1 cellular context compared by ENCODE assay signal in the genomic region with DNA sequence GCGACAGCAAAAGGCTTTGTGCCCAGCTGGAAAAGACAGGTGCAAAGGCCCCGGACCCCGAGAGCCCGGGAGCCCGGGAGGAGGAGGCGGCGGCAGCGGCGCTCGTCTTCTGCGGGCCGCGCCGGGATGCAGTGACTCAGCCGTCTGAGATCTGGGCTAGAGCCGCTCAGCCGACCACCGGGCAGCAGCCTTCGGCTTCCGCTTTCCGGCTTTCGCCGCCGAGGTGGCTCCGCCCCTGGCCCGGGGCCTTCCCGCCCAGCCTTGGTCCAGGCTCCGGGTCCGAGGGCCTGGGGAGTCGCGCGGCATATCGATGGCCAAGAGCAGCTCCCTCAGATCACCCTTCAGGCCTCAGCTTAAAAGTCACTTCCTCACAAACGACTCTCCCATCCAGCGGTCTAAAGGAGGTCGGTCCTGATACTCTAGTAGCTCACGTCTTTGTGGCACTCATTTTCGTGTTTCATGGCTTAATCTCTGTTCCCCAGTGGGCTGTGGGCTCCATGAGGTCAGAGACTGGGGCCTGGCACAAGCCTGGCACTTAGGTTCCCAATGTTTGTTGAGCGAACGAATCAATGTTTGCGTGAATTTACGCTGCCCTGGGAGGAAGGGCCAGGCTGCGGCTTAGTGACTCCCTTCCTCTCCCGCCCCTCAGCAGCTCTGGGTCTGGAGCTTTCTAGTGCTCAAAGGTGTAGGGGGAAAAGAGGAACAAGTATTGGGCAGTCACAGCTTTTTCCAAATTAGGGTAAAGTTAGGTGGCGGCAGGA.
A peak's percentile ranks its signal among the peaks of the same experiment; 100 is the strongest.
TF ChIP-seq lines count a peak whose summit lies in the region.

A gene (minus strand): TSS at position 146 of the 761 bp plus-strand sequence. CDS start 783 bp downstream, outside the sequence.

TF ChIP-seq in HepG2, 621 proteins besides CTCF, POLR2A, EP300 and RAD21 (continued from another document and continues in another):
- TF ChIP-seq, protein P1, sequence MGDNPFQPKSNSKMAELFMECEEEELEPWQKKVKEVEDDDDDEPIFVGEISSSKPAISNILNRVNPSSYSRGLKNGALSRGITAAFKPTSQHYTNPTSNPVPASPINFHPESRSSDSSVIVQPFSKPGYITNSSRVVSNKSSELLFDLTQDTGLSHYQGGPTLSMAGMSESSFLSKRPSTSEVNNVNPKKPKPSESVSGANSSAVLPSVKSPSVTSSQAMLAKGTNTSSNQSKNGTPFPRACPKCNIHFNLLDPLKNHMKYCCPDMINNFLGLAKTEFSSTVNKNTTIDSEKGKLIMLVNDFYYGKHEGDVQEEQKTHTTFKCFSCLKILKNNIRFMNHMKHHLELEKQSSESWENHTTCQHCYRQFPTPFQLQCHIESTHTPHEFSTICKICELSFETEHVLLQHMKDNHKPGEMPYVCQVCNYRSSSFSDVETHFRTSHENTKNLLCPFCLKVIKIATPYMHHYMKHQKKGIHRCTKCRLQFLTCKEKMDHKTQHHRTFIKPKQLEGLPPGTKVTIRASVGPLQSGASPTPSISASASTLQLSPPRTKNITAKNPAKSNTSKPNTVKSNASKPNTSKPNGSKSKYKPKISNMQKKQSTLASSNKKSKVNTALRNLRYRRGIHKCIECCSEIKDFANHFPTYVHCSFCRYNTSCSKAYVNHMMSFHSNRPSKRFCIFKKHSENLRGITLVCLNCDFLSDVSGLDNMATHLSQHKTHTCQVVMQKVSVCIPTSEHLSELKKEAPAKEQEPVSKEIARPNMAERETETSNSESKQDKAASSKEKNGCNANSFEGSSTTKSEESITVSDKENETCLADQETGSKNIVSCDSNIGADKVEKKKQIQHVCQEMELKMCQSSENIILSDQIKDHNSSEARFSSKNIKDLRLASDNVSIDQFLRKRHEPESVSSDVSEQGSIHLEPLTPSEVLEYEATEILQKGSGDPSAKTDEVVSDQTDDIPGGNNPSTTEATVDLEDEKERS (CRISPR knock-in tag; IDR thresholded peaks at IDR 0.05), result no peak
- TF ChIP-seq RNF2 (conservative IDR thresholded peaks at IDR 0.05; ENCODE audit: low read depth) (no peak), KAT8 (CRISPR knock-in tag; IDR thresholded peaks at IDR 0.05) (peak; percentile 82), ZNF431 (CRISPR knock-in tag; IDR thresholded peaks at IDR 0.05; ENCODE audit: borderline replicate concordance, low read depth) (no peak; the same call in 1 of the 2 replicates), DNMT3B (CRISPR knock-in tag; conservative IDR thresholded peaks at IDR 0.05) (no peak), ZSCAN29 (CRISPR knock-in tag; conservative IDR thresholded peaks at IDR 0.05) (no peak; the same call in 1 of the 2 replicates), SALL2 (CRISPR knock-in tag; IDR thresholded peaks at IDR 0.05) (peak; percentile 49; the same call in 1 of the 2 replicates), GZF1 (CRISPR knock-in tag; IDR thresholded peaks at IDR 0.05) (no peak), XBP1 (CRISPR knock-in tag; IDR thresholded peaks at IDR 0.05) (0 out of 2 replicates have a peak, but pooled peaks have one; percentile 29), ZSCAN25 (CRISPR knock-in tag; IDR thresholded peaks at IDR 0.05) (no peak), ZNF816 (CRISPR knock-in tag; IDR thresholded peaks at IDR 0.05; ENCODE audit: borderline replicate concordance) (peak; percentile 86), PHF8 (CRISPR knock-in tag; IDR thresholded peaks at IDR 0.05) (peak; percentile 94), BCL6 (CRISPR knock-in tag; IDR thresholded peaks at IDR 0.05) (no peak), ZNF138 (CRISPR knock-in tag; IDR thresholded peaks at IDR 0.05; ENCODE audit: low read depth) (no peak), HDAC2 (CRISPR knock-in tag; IDR thresholded peaks at IDR 0.05) (peak; percentile 19; the same call in 1 of the 2 replicates), FOXJ3 (CRISPR knock-in tag; IDR thresholded peaks at IDR 0.05; ENCODE audit: borderline replicate concordance) (peak; percentile 61; the same call in 1 of the 2 replicates), GATA4 (IDR thresholded peaks at IDR 0.05; ENCODE audit: borderline replicate concordance, low read depth) (0 out of 2 replicates have a peak, but pooled peaks have one; percentile 34), HNF4G (IDR thresholded peaks at IDR 0.05; ENCODE audit: borderline replicate concordance, low read depth, low read length) (no peak), HNF4G (CRISPR knock-in tag; IDR thresholded peaks at IDR 0.05; ENCODE audit: borderline replicate concordance, low read depth) (0 out of 2 replicates have a peak, but pooled peaks have one; percentile 28), GTF2F1 (IDR thresholded peaks at IDR 0.05; ENCODE audit: low read length) (no peak), ZNF615 (CRISPR knock-in tag; IDR thresholded peaks at IDR 0.05; ENCODE audit: borderline replicate concordance) (peak; percentile 23; the same call in 1 of the 2 replicates), PAWR (CRISPR knock-in tag; IDR thresholded peaks at IDR 0.05; ENCODE audit: borderline replicate concordance) (no peak), FOXK1 (CRISPR knock-in tag; IDR thresholded peaks at IDR 0.05; ENCODE audit: borderline replicate concordance, low read depth) (0 out of 2 replicates have a peak, but pooled peaks have one; percentile 4), ZNF235 (CRISPR knock-in tag; IDR thresholded peaks at IDR 0.05; ENCODE audit: borderline replicate concordance) (no peak), AGO2 (optimal IDR thresholded peaks at IDR 0.05; ENCODE audit: low read depth, low read length) (peak; percentile 87), ZNF317 (CRISPR knock-in tag; IDR thresholded peaks at IDR 0.05) (peak; percentile 76; the same call in 1 of the 2 replicates), KDM3A (CRISPR knock-in tag; IDR thresholded peaks at IDR 0.05; ENCODE audit: low read depth) (no peak)
- TF ChIP-seq, protein P2, sequence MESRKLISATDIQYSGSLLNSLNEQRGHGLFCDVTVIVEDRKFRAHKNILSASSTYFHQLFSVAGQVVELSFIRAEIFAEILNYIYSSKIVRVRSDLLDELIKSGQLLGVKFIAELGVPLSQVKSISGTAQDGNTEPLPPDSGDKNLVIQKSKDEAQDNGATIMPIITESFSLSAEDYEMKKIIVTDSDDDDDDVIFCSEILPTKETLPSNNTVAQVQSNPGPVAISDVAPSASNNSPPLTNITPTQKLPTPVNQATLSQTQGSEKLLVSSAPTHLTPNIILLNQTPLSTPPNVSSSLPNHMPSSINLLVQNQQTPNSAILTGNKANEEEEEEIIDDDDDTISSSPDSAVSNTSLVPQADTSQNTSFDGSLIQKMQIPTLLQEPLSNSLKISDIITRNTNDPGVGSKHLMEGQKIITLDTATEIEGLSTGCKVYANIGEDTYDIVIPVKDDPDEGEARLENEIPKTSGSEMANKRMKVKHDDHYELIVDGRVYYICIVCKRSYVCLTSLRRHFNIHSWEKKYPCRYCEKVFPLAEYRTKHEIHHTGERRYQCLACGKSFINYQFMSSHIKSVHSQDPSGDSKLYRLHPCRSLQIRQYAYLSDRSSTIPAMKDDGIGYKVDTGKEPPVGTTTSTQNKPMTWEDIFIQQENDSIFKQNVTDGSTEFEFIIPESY (CRISPR knock-in tag; IDR thresholded peaks at IDR 0.05), result no peak
- TF ChIP-seq, protein P3, sequence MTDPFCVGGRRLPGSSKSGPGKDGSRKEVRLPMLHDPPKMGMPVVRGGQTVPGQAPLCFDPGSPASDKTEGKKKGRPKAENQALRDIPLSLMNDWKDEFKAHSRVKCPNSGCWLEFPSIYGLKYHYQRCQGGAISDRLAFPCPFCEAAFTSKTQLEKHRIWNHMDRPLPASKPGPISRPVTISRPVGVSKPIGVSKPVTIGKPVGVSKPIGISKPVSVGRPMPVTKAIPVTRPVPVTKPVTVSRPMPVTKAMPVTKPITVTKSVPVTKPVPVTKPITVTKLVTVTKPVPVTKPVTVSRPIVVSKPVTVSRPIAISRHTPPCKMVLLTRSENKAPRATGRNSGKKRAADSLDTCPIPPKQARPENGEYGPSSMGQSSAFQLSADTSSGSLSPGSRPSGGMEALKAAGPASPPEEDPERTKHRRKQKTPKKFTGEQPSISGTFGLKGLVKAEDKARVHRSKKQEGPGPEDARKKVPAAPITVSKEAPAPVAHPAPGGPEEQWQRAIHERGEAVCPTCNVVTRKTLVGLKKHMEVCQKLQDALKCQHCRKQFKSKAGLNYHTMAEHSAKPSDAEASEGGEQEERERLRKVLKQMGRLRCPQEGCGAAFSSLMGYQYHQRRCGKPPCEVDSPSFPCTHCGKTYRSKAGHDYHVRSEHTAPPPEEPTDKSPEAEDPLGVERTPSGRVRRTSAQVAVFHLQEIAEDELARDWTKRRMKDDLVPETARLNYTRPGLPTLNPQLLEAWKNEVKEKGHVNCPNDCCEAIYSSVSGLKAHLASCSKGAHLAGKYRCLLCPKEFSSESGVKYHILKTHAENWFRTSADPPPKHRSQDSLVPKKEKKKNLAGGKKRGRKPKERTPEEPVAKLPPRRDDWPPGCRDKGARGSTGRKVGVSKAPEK (CRISPR knock-in tag; IDR thresholded peaks at IDR 0.05; ENCODE audit: borderline replicate concordance), result no peak
- TF ChIP-seq, protein P4, sequence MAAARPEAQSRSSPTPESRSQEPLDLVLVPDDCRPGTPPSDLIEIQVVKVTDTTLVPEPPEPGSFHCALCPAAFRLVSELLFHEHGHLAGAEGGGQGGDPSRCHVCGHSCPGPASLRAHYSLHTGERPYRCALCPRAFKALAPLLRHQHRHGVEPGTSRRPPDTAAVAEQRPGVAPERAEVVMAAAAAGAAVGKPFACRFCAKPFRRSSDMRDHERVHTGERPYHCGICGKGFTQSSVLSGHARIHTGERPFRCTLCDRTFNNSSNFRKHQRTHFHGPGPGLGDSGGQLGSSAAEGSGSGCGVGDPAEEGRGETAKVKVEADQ (CRISPR knock-in tag; IDR thresholded peaks at IDR 0.05; ENCODE audit: borderline replicate concordance), result no peak
- TF ChIP-seq, protein P5, sequence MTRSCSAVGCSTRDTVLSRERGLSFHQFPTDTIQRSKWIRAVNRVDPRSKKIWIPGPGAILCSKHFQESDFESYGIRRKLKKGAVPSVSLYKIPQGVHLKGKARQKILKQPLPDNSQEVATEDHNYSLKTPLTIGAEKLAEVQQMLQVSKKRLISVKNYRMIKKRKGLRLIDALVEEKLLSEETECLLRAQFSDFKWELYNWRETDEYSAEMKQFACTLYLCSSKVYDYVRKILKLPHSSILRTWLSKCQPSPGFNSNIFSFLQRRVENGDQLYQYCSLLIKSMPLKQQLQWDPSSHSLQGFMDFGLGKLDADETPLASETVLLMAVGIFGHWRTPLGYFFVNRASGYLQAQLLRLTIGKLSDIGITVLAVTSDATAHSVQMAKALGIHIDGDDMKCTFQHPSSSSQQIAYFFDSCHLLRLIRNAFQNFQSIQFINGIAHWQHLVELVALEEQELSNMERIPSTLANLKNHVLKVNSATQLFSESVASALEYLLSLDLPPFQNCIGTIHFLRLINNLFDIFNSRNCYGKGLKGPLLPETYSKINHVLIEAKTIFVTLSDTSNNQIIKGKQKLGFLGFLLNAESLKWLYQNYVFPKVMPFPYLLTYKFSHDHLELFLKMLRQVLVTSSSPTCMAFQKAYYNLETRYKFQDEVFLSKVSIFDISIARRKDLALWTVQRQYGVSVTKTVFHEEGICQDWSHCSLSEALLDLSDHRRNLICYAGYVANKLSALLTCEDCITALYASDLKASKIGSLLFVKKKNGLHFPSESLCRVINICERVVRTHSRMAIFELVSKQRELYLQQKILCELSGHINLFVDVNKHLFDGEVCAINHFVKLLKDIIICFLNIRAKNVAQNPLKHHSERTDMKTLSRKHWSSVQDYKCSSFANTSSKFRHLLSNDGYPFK (CRISPR knock-in tag; IDR thresholded peaks at IDR 0.05; ENCODE audit: borderline replicate concordance), result peak; percentile 76; the same call in 1 of the 2 replicates
- TF ChIP-seq, protein P6, sequence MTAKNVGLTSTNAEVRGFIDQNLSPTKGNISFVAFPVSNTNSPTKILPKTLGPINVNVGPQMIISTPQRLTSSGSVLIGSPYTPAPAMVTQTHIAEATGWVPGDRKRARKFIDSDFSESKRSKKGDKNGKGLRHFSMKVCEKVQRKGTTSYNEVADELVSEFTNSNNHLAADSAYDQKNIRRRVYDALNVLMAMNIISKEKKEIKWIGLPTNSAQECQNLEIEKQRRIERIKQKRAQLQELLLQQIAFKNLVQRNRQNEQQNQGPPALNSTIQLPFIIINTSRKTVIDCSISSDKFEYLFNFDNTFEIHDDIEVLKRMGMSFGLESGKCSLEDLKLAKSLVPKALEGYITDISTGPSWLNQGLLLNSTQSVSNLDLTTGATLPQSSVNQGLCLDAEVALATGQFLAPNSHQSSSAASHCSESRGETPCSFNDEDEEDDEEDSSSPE (CRISPR knock-in tag; IDR thresholded peaks at IDR 0.05), result peak; percentile 82
- TF ChIP-seq, protein P7, sequence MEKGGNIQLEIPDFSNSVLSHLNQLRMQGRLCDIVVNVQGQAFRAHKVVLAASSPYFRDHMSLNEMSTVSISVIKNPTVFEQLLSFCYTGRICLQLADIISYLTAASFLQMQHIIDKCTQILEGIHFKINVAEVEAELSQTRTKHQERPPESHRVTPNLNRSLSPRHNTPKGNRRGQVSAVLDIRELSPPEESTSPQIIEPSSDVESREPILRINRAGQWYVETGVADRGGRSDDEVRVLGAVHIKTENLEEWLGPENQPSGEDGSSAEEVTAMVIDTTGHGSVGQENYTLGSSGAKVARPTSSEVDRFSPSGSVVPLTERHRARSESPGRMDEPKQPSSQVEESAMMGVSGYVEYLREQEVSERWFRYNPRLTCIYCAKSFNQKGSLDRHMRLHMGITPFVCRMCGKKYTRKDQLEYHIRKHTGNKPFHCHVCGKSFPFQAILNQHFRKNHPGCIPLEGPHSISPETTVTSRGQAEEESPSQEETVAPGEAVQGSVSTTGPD (CRISPR knock-in tag; IDR thresholded peaks at IDR 0.05), result no peak
- TF ChIP-seq, protein P8, sequence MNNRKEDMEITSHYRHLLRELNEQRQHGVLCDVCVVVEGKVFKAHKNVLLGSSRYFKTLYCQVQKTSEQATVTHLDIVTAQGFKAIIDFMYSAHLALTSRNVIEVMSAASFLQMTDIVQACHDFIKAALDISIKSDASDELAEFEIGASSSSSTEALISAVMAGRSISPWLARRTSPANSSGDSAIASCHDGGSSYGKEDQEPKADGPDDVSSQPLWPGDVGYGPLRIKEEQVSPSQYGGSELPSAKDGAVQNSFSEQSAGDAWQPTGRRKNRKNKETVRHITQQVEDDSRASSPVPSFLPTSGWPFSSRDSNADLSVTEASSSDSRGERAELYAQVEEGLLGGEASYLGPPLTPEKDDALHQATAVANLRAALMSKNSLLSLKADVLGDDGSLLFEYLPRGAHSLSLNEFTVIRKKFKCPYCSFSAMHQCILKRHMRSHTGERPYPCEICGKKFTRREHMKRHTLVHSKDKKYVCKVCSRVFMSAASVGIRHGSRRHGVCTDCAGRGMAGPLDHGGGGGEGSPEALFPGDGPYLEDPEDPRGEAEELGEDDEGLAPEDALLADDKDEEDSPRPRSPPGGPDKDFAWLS (CRISPR knock-in tag; IDR thresholded peaks at IDR 0.05; ENCODE audit: borderline replicate concordance), result no peak
- TF ChIP-seq, protein P9, sequence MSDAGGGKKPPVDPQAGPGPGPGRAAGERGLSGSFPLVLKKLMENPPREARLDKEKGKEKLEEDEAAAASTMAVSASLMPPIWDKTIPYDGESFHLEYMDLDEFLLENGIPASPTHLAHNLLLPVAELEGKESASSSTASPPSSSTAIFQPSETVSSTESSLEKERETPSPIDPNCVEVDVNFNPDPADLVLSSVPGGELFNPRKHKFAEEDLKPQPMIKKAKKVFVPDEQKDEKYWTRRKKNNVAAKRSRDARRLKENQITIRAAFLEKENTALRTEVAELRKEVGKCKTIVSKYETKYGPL (CRISPR knock-in tag; IDR thresholded peaks at IDR 0.05), result 0 out of 2 replicates have a peak, but pooled peaks have one; percentile 38
- TF ChIP-seq, protein P10, sequence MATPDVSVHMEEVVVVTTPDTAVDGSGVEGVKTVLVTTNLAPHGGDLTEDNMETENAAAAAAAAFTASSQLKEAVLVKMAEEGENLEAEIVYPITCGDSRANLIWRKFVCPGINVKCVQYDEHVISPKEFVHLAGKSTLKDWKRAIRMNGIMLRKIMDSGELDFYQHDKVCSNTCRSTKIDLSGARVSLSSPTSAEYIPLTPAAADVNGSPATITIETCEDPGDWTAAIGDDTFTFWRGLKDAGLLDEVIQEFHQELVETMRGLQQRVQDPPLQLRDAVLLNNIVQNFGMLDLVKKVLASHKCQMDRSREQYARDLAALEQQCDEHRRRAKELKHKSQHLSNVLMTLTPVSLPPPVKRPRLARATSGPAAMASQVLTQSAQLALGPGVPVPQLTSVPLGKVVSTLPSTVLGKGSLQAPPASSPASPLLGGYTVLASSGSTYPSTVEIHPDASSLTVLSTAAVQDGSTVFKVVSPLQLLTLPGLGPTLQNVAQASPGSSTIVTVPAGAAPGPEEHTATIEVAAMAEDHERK (CRISPR knock-in tag; IDR thresholded peaks at IDR 0.05; ENCODE audit: low read depth), result no peak
